Comparison of ENCODE assay signal across 1 cellular context in the genomic region with DNA sequence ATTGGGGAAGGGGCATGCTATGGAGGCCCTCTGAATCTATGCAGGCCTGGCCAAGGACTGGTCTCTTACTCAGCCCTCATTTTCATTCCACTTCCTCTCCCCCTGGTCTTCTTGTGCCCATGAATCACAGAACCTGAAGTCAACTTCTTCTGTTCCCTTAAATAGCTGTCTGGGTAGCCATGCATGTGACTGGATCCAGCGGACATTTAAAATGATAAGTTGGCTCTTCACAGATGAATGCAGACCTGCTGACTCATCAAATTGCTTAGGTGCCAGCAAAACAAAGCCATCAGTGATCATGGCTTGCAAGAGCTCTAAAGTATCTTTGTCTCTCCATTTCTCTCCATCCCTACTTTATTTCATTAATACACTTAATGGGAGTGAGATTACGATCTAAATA.
TF ChIP-seq lines count a peak whose summit lies in the region.

No MANE protein-coding gene starts in this region.

TF ChIP-seq in SK-N-SH, 30 proteins besides CTCF, POLR2A, EP300 and RAD21:
- TF ChIP-seq JUND (IDR thresholded peaks at IDR 0.05) (peak; percentile 39; the same call in 1 of the 2 replicates), FOSL2 (IDR thresholded peaks at IDR 0.05; ENCODE audit: borderline replicate concordance, low read depth) (peak; percentile 35; the same call in 1 of the 2 replicates), RCOR1 (IDR thresholded peaks at IDR 0.05; ENCODE audit: low read length) (no peak), NFIC (IDR thresholded peaks at IDR 0.05; ENCODE audit: borderline replicate concordance) (0 out of 2 replicates have a peak, but pooled peaks have one; percentile 40), EZH2phosphoT487 (IDR thresholded peaks at IDR 0.05; ENCODE audit: borderline replicate concordance, low read depth) (no peak), RFX5 (IDR thresholded peaks at IDR 0.05; ENCODE audit: low read length) (no peak), CHD2 (IDR thresholded peaks at IDR 0.05; ENCODE audit: low read length, partially characterized antibody) (no peak), GABPA (IDR thresholded peaks at IDR 0.05; ENCODE audit: low read depth) (no peak), TCF12 (IDR thresholded peaks at IDR 0.05) (peak; percentile 49; the same call in 1 of the 2 replicates), PBX3 (IDR thresholded peaks at IDR 0.05) (peak; percentile 55)
- TF ChIP-seq, protein P1, sequence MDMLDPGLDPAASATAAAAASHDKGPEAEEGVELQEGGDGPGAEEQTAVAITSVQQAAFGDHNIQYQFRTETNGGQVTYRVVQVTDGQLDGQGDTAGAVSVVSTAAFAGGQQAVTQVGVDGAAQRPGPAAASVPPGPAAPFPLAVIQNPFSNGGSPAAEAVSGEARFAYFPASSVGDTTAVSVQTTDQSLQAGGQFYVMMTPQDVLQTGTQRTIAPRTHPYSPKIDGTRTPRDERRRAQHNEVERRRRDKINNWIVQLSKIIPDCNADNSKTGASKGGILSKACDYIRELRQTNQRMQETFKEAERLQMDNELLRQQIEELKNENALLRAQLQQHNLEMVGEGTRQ (IDR thresholded peaks at IDR 0.05; ENCODE audit: borderline replicate concordance, low read depth, low read length), result no peak
